In the genomic region with DNA sequence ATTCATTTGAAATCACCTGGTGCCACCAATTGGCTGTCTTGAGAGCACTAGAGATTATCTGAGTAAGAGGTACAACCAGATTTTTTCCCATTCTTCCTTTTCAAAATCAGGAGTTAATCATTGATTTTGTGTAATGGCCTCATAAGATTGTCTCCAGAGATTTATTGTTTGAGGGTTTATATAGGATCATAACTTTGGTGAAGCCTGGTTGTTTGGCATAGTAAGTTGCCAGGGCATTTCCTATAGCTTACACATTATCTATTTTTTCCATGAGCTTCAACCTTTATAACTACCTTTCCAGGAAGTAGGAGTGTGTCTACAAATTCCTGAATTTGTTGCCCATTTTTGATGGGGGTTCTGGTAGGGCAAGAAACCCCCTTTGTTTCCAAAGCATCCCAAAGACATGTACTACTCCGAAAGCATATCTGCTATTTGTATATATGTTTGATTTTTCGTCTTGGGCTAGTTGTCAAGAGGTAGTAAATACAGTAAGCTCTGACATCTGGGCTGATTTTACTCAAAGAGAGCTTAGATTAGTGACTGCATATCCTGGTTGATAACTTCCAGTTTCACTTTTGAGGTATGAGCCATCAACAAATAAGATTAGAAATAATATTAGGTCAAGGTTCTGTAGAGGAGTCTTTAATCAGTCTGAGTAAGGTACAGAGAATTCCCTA, we compare ENCODE assay signal across 22 cellular contexts. TPM values are rescaled to one million over a fixed set of nuclear protein-coding genes. Genes with fewer than 3 reads are reported as not detected.
DNase-seq lines count a peak whose midpoint lies in the region; ATAC-seq and TF ChIP-seq lines count a peak whose summit lies in the region.
"Had no signal": no experiment of that assay in that cellular context is flagged by ENCODE, and none has a peak within 500 bp of the region (broad histone marks: within the 10 kb centered on the region; RNA-seq: fewer than 3 reads in every experiment).

No MANE protein-coding gene starts in this region.

- H4K20me1 ChIP-seq in MM.1S (ENCODE audit: insufficient read depth, low read length): no peaks in the 10 kb centered on the region
- H4K20me1 ChIP-seq: BLaER1 treated with 17β-estradiol and CSF1 and Interleukin-3, amounts not matched to agents 10 nM and 100 nM had no signal

- DNase-seq in MM.1S: peak; percentile 39
- no peak for DNase-seq in colonic mucosa
- DNase-seq in mucosa of descending colon: peak in 1 of 3 donors; percentile 31
- no peak for DNase-seq in transverse colon
- no peak for DNase-seq in iPS-NIHi7 (ENCODE audit: extremely low spot score)
- DNase-seq in activated CD4-positive, alpha-beta T cell treated with anti-CD3 and anti-CD28 coated beads, Interleukin-2, amount 10 ng/mL, durations not matched to agents 7 days and 5 days: no peak
- DNase-seq in nucleus accumbens (lab: John Stamatoyannopoulos, UW): no peak
- DNase-seq: 8988T; ACHN; AML-193; BE2C; Calu3; CD4-positive, alpha-beta memory T cell; COR-L47; DND-41; H9 had no signal

- no peak overlapping the region for H3K4me3 Mint-ChIP-seq in activated CD4-positive, alpha-beta T cell treated with anti-CD3 and anti-CD28 coated beads, Interleukin-2, amount 10 ng/mL, durations not matched to agents 7 days and 5 days
- H3K4me3 Mint-ChIP-seq: CD14-positive monocyte; CD4-positive, alpha-beta memory T cell; GM23338; H9 had no signal

- TF ChIP-seq EP300 in transverse colon (IDR thresholded peaks at IDR 0.05; ENCODE audit: low read depth): no peak

- H3K79me2 ChIP-seq in MM.1S (ENCODE audit: low read length): no peaks in the 10 kb centered on the region

- no peaks in the 10 kb centered on the region for H3K36me3 Mint-ChIP-seq in activated CD4-positive, alpha-beta T cell treated with anti-CD3 and anti-CD28 coated beads, Interleukin-2, amount 10 ng/mL, durations not matched to agents 7 days and 5 days (ENCODE audit: low read depth)
- H3K36me3 Mint-ChIP-seq: CD14-positive monocyte; CD4-positive, alpha-beta memory T cell had no signal

- H3K9me3 Mint-ChIP-seq in activated CD4-positive, alpha-beta T cell treated with anti-CD3 and anti-CD28 coated beads, Interleukin-2, amount 10 ng/mL, durations not matched to agents 7 days and 5 days: peaks cover 3% of the 10 kb centered on the region

- H2AFZ ChIP-seq in MM.1S (ENCODE audit: low read length): 0 out of 2 replicates have a peak overlapping the region, but pooled peaks have one; percentile 26

- H3K9me3 ChIP-seq in MM.1S (replicated peaks; ENCODE audit: insufficient read depth, low read length): no peaks in the 10 kb centered on the region
- H3K9me3 ChIP-seq in colonic mucosa: no peaks in the 10 kb centered on the region
- H3K9me3 ChIP-seq in mucosa of descending colon: peaks cover 14% of the 10 kb centered on the region
- H3K9me3 ChIP-seq in transverse colon: peaks cover 12 to 20% of the 10 kb centered on the region in 2 donors
- H3K9me3 ChIP-seq: BE2C had no signal

- H3K27me3 ChIP-seq in MM.1S (replicated peaks; ENCODE audit: insufficient read depth, low read length) (no peaks in the 10 kb centered on the region), colonic mucosa (no peaks in the 10 kb centered on the region), transverse colon (no peaks in the 10 kb centered on the region)
- H3K27me3 ChIP-seq: BE2C; BLaER1 treated with 17β-estradiol and CSF1 and Interleukin-3, amounts not matched to agents 10 nM and 100 nM had no signal

- H3K27me3 Mint-ChIP-seq in activated CD4-positive, alpha-beta T cell treated with anti-CD3 and anti-CD28 coated beads, Interleukin-2, amount 10 ng/mL, durations not matched to agents 7 days and 5 days: peaks cover 4% of the 10 kb centered on the region

- intact Hi-C loops in colonic mucosa (cut with DNase I) (no loop called here), mucosa of descending colon (cut with DNase I, micrococcal nuclease) (no loop called here), transverse colon (cut with DNase I; ENCODE audit: low total_unique reads) (no loop called here)

- POLR2A ChIA-PET in activated CD4-positive, alpha-beta T cell treated with anti-CD3 and anti-CD28 coated beads, Interleukin-2, amount 10 ng/mL, durations not matched to agents 7 days and 5 days (lab: Charles Lee): no interaction called here

- peak; percentile 97 for ATAC-seq in mucosa of descending colon
- ATAC-seq: A549, GM23338, HCT116 had no signal

- H3K36me3 ChIP-seq in MM.1S (replicated peaks; ENCODE audit: insufficient read depth, low read length) (no peaks in the 10 kb centered on the region), colonic mucosa (no peaks in the 10 kb centered on the region), mucosa of descending colon (ENCODE audit: low read depth) (no peaks in the 10 kb centered on the region), transverse colon (no peaks in the 10 kb centered on the region)
- H3K36me3 ChIP-seq: BE2C; BLaER1 treated with 17β-estradiol and CSF1 and Interleukin-3, amounts not matched to agents 10 nM and 100 nM had no signal

- H3K27ac Mint-ChIP-seq in activated CD4-positive, alpha-beta T cell treated with anti-CD3 and anti-CD28 coated beads, Interleukin-2, amount 10 ng/mL, durations not matched to agents 7 days and 5 days: no peak overlapping the region
- H3K27ac Mint-ChIP-seq: CD14-positive monocyte; CD4-positive, alpha-beta memory T cell; GM23338; H9 had no signal

- no peaks in the 10 kb centered on the region for H3K4me1 Mint-ChIP-seq in activated CD4-positive, alpha-beta T cell treated with anti-CD3 and anti-CD28 coated beads, Interleukin-2, amount 10 ng/mL, durations not matched to agents 7 days and 5 days
- H3K4me1 Mint-ChIP-seq: CD14-positive monocyte; CD4-positive, alpha-beta memory T cell; GM23338; H9 had no signal

- WGBS in transverse colon (ENCODE audit: low coverage in 1 of 2), 2 donors: 37 to 66% methylated on average over 2 of the region's 2 CpGs

- H3K4me3 ChIP-seq in MM.1S (ENCODE audit: low read length) (no peak overlapping the region), colonic mucosa (no peak overlapping the region), mucosa of descending colon (no peak overlapping the region), transverse colon (no peak overlapping the region)
- H3K4me3 ChIP-seq: A549; BLaER1 treated with 17β-estradiol and CSF1 and Interleukin-3, amounts not matched to agents 10 nM and 100 nM; GM23338 had no signal

- H3K27ac ChIP-seq in MM.1S (ENCODE audit: low read length): no peak overlapping the region
- peak overlapping the region; percentile 75 for H3K27ac ChIP-seq in colonic mucosa
- H3K27ac ChIP-seq in transverse colon: peak overlapping the region; percentile 49 to 79 (median 73)
- H3K27ac ChIP-seq: A549; BLaER1 treated with 17β-estradiol and CSF1 and Interleukin-3, amounts not matched to agents 10 nM and 100 nM had no signal

- no peaks in the 10 kb centered on the region for H3K9me2 ChIP-seq in MM.1S (replicated peaks; ENCODE audit: insufficient read depth, low read length)

- peak overlapping the region; percentile 24; the same call in 1 of the 2 replicates for H3K4me2 ChIP-seq in MM.1S (ENCODE audit: low read depth, low read length)
- H3K4me2 ChIP-seq: A549; BLaER1 treated with 17β-estradiol and CSF1 and Interleukin-3, amounts not matched to agents 10 nM and 100 nM; GM23338 had no signal

- H3K9ac ChIP-seq in MM.1S (ENCODE audit: low read length): no peak overlapping the region
- H3K9ac ChIP-seq in colonic mucosa (ENCODE audit: low read depth in 2 of 2, low read length in 2 of 2): no peak overlapping the region
- H3K9ac ChIP-seq: BLaER1 treated with 17β-estradiol and CSF1 and Interleukin-3, amounts not matched to agents 10 nM and 100 nM had no signal

- H3K4me1 ChIP-seq in MM.1S (ENCODE audit: low read length): no peaks in the 10 kb centered on the region
- no peaks in the 10 kb centered on the region for H3K4me1 ChIP-seq in colonic mucosa
- H3K4me1 ChIP-seq in mucosa of descending colon (ENCODE audit: low read depth): no peaks in the 10 kb centered on the region
- H3K4me1 ChIP-seq in transverse colon: peaks cover 0 to 13% (median 2%) of the 10 kb centered on the region in 4 donors
- H3K4me1 ChIP-seq: A549; BE2C; BLaER1 treated with 17β-estradiol and CSF1 and Interleukin-3, amounts not matched to agents 10 nM and 100 nM had no signal

- TF ChIP-seq POLR2A in transverse colon (IDR thresholded peaks at IDR 0.05): no peak

- CTCF ChIA-PET in activated CD4-positive, alpha-beta T cell treated with anti-CD3 and anti-CD28 coated beads, Interleukin-2, amount 10 ng/mL, durations not matched to agents 7 days and 5 days (lab: Charles Lee): no interaction called here

- TF ChIP-seq CTCF in MM.1S (IDR thresholded peaks at IDR 0.05; ENCODE audit: low read length) (no peak), colonic mucosa (IDR thresholded peaks at IDR 0.05) (no peak), mucosa of descending colon (IDR thresholded peaks at IDR 0.05) (no peak), transverse colon (IDR thresholded peaks at IDR 0.05) (no peak)

- H3F3A ChIP-seq in MM.1S (ENCODE audit: insufficient read depth, low read length): no peaks in the 10 kb centered on the region

- in situ Hi-C loops in transverse colon (cut with MboI; ENCODE audit: low pct_ligation_motif_present in 1 of 4, low pct_unique_long_range_greater_than_20kb in 1 of 4, low sequenced_read_pairs in 3 of 4): no loop called here

RNA-seq across cellular contexts. Expression of a gene that starts 11.7 kb away (rescaled TPM):
- not detected for total RNA-seq in colonic mucosa
- not detected for total RNA-seq in mucosa of descending colon
- not detected for total RNA-seq in transverse colon
- total RNA-seq in activated CD4-positive, alpha-beta T cell treated with anti-CD3 and anti-CD28 coated beads, Interleukin-2, amount 10 ng/mL, durations not matched to agents 7 days and 5 days: not detected
- total RNA-seq: Calu3; CD4-positive, alpha-beta memory T cell; GM23338; H4; H9 had no signal

RNA-seq across cellular contexts. Expression of a gene that starts 12.2 kb away (rescaled TPM):
- total RNA-seq in colonic mucosa (not detected), mucosa of descending colon (not detected), transverse colon (not detected)
- total RNA-seq in activated CD4-positive, alpha-beta T cell treated with anti-CD3 and anti-CD28 coated beads, Interleukin-2, amount 10 ng/mL, durations not matched to agents 7 days and 5 days: not detected
- total RNA-seq: Calu3; CD4-positive, alpha-beta memory T cell; GM23338; H4; H9 had no signal

RNA-seq across cellular contexts. Expression of a gene that starts 26.4 kb away (rescaled TPM):
- not detected for total RNA-seq in colonic mucosa
- not detected for total RNA-seq in mucosa of descending colon
- total RNA-seq in transverse colon: not detected
- not detected for total RNA-seq in activated CD4-positive, alpha-beta T cell treated with anti-CD3 and anti-CD28 coated beads, Interleukin-2, amount 10 ng/mL, durations not matched to agents 7 days and 5 days
- total RNA-seq: Calu3; CD4-positive, alpha-beta memory T cell; GM23338; H4; H9 had no signal
